7 cellular contexts compared by ENCODE assay signal in the genomic region with DNA sequence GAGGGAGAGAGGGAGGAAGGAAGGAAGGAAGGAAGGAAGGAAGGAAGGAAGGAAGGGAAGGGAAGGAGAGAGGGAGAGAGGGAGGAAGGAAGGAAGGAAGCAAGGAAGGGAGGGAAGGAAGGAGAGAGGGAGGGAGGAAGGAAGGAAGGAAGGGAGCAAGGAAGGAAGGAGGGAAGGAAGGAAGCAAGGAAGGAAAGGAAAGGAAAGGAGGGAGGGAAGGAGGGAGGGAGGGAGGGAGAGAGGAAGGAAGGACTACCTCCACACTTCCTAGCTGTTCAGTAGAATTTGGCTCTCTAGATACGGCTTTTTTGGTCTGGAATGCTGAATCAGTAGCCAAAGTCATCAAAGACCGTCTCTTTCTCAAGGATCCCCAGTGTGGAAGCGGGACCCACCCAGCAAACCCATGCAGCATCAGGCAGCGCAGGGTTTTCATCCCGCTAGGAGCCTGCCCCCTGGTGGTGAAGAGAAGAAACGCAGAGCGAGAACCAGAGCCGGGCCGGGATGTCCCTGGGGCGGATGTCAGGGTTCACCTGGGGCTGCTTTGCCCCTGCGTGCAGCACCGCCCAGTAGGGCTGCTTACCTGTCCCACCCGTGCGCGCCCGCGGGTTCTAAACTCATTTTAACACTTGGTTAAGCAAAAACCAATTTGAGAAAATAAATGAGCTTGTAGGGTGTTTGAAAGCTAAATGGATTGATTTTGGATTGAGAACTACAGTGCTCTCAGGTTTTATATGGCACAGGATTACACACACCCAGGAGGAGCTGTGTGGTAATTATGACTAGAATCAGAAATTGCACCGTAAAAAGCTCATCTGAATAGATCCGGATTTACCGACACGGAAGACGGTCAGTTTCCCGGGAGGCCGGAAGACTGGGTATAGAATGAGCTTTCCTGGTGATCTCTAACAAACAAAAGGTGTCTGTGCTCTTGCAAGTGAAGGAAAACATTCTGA. TPM values are rescaled to one million over a fixed set of nuclear protein-coding genes. Genes with fewer than 3 reads are reported as not detected.
DNase-seq lines count a peak whose midpoint lies in the region; ATAC-seq and TF ChIP-seq lines count a peak whose summit lies in the region.

No MANE protein-coding gene starts in this region.

- H3K4me2 ChIP-seq in OCI-LY7 (ENCODE audit: low read length) (no peak overlapping the region), osteoblast (ENCODE audit: insufficient read depth, low read length) (no peak overlapping the region)

- H3K27me3 ChIP-seq in osteoblast (ENCODE audit: insufficient read depth, low read length) (peaks cover 25% of the 10 kb centered on the region), tibial nerve (no peaks in the 10 kb centered on the region)

- H3K4me3 ChIP-seq in OCI-LY7 (ENCODE audit: low read depth, low read length, poor library complexity, severe bottlenecking) (no peak overlapping the region), osteoblast (ENCODE audit: insufficient read depth, low read length) (no peak overlapping the region), tibial nerve (no peak overlapping the region)

- CTCF ChIA-PET in OCI-LY7 (lab: Charles Lee; ENCODE audit: unreplicated experiment), result interaction anchor here (0.8 to 1.1 kb wide), 3 partner anchors 10 to 255 kb away, joined by 3 to 7 read pairs (median 3); no protein-coding TSS in a partner anchor

- H4K20me1 ChIP-seq in OCI-LY7 (ENCODE audit: insufficient read depth, low read length) (no peaks in the 10 kb centered on the region), osteoblast (ENCODE audit: insufficient read depth, low read length) (no peaks in the 10 kb centered on the region)

- H3K79me2 ChIP-seq in OCI-LY7 (ENCODE audit: insufficient read depth, low read depth, low read length) (no peaks in the 10 kb centered on the region), osteoblast (ENCODE audit: insufficient read depth, low read length) (no peaks in the 10 kb centered on the region)

- H3K9me2 ChIP-seq in OCI-LY7 (ENCODE audit: insufficient read depth, low read length), result no peaks in the 10 kb centered on the region

- POLR2A ChIA-PET in OCI-LY7 (lab: Charles Lee), result interaction anchor here (0.5 to 1.1 kb wide), 3 partner anchors 20 to 32 kb away, joined by 3 to 4 read pairs (median 3); no protein-coding TSS in a partner anchor

- H3K4me3 Mint-ChIP-seq in activated T-cell treated with anti-CD3 and anti-CD28 coated beads, Interleukin-2, amount 50 U/mL, for 4 hours, result no peak overlapping the region

- DNase-seq in OCI-LY7 (ENCODE audit: low spot score) (peak; percentile 75), fibroblast of the conjunctiva (ENCODE audit: low read depth) (peak; percentile 28), osteoblast (ENCODE audit: insufficient read length, low spot score, missing footprints) (peak; percentile 91), tibial nerve (ENCODE audit: low spot score in 2 of 2) (peak; percentile 49 to 63)
- DNase-seq in activated T-cell treated with anti-CD3 and anti-CD28 coated beads, Interleukin-2, amount 50 U/mL, for 4 hours, result peak; percentile 76

- no peak for TF ChIP-seq EP300 in tibial nerve (IDR thresholded peaks at IDR 0.05)

- TF ChIP-seq CTCF in GM12872 (IDR thresholded peaks at IDR 0.05; ENCODE audit: insufficient read depth, low read depth, low read length) (peak; percentile 95), OCI-LY7 (conservative IDR thresholded peaks at IDR 0.05; ENCODE audit: low read length) (peak; percentile 93), osteoblast (IDR thresholded peaks at IDR 0.05; ENCODE audit: extremely low read depth, low read depth, low read length) (peak; percentile 87), tibial nerve (IDR thresholded peaks at IDR 0.05) (peak; percentile 76 to 91 (median 85))

- no TSS peak for BruUV-seq in OCI-LY7 (replicated peaks; lab: Mats Ljungman, UMichigan)

- H3K9me3 ChIP-seq in OCI-LY7 (ENCODE audit: low read length) (no peaks in the 10 kb centered on the region), osteoblast (ENCODE audit: low read depth, low read length) (no peaks in the 10 kb centered on the region), tibial nerve (no peaks in the 10 kb centered on the region)

- H2AFZ ChIP-seq in OCI-LY7 (ENCODE audit: low read length), result no peak overlapping the region
- no peak overlapping the region for H2AFZ ChIP-seq in osteoblast (ENCODE audit: low read length)

- WGBS in tibial nerve, 2 donors, result 22% methylated on average over 23 to 24 of the region's 24 CpGs

- no peaks in the 10 kb centered on the region for H3K9me3 Mint-ChIP-seq in activated T-cell treated with anti-CD3 and anti-CD28 coated beads, Interleukin-2, amount 50 U/mL, for 4 hours

- H3K27me3 Mint-ChIP-seq in activated T-cell treated with anti-CD3 and anti-CD28 coated beads, Interleukin-2, amount 50 U/mL, for 4 hours (ENCODE audit: low read depth), result peaks cover 12% of the 10 kb centered on the region

- H3K4me1 ChIP-seq in OCI-LY7 (ENCODE audit: insufficient read depth, low read length, poor library complexity, severe bottlenecking) (no peaks in the 10 kb centered on the region), osteoblast (ENCODE audit: insufficient read depth, low read length) (peaks cover 4% of the 10 kb centered on the region), tibial nerve (peaks cover 0 to 26% (median 4%) of the 10 kb centered on the region in 4 donors)

- H3K27ac ChIP-seq in OCI-LY7 (ENCODE audit: low read depth, low read length, poor library complexity, severe bottlenecking) (no peak overlapping the region), osteoblast (ENCODE audit: low read depth, low read length) (no peak overlapping the region), tibial nerve (no peak overlapping the region)

- TF ChIP-seq POLR2A in tibial nerve (IDR thresholded peaks at IDR 0.05), result no peak

- intact Hi-C loops in OCI-LY7 (cut with micrococcal nuclease; ENCODE audit: unreplicated experiment), result loop anchor here (1.0 to 5.0 kb wide), 2 partner anchors 410 to 568 kb away; no protein-coding TSS in a partner anchor

- no peaks in the 10 kb centered on the region for H3K36me3 Mint-ChIP-seq in activated T-cell treated with anti-CD3 and anti-CD28 coated beads, Interleukin-2, amount 50 U/mL, for 4 hours (ENCODE audit: insufficient read depth)

- peak; percentile 78 for ATAC-seq in HG03175 (IDR thresholded peaks at IDR 0.05; ENCODE audit: unreplicated experiment)
- peak; percentile 84 to 86 for ATAC-seq in activated T-cell treated with anti-CD3 and anti-CD28 coated beads, Interleukin-2, amount 50 U/mL, for 4 hours

- H3K36me3 ChIP-seq in OCI-LY7 (ENCODE audit: insufficient read depth, low read length) (no peaks in the 10 kb centered on the region), osteoblast (ENCODE audit: insufficient read depth, low read length) (no peaks in the 10 kb centered on the region), tibial nerve (no peaks in the 10 kb centered on the region)

- no peaks in the 10 kb centered on the region for H3K4me1 Mint-ChIP-seq in activated T-cell treated with anti-CD3 and anti-CD28 coated beads, Interleukin-2, amount 50 U/mL, for 4 hours (ENCODE audit: low read depth)

RNA-seq across cellular contexts. Expression of a gene that starts 48.1 kb away (rescaled TPM):
- total RNA-seq in OCI-LY7 (2014; rRNA removed; shearing (Covaris generic)), result 15.4 and 15.7 TPM in 2 replicates
- total RNA-seq in OCI-LY7 (2022) (18.9 and 19.6 TPM in 2 replicates), osteoblast (133 and 145 TPM in 2 replicates), tibial nerve (10 to 100 TPM in 3 of 4 donors, 1 to 10 TPM in 1; 5.5 to 13.3 (median 10.8) TPM)
- 10 to 100 TPM; 10.4 to 24.2 (median 23.7) TPM for total RNA-seq in activated T-cell treated with anti-CD3 and anti-CD28 coated beads, Interleukin-2, amount 50 U/mL, for 4 hours

Comparison
In these comparisons a context has a peak if more than half of its experiments do, and no peak if none do; other contexts are left out.
1. DNase-seq: peak in every context shown above with its lines; median percentile 91 in osteoblast; 76 in activated T-cell treated with anti-CD3 and anti-CD28 coated beads, Interleukin-2, amount 50 U/mL, for 4 hours; 75 in OCI-LY7; 56 in tibial nerve; 28 in fibroblast of the conjunctiva.